Comparison of ENCODE assay signal across 31 cellular contexts in the genomic region with DNA sequence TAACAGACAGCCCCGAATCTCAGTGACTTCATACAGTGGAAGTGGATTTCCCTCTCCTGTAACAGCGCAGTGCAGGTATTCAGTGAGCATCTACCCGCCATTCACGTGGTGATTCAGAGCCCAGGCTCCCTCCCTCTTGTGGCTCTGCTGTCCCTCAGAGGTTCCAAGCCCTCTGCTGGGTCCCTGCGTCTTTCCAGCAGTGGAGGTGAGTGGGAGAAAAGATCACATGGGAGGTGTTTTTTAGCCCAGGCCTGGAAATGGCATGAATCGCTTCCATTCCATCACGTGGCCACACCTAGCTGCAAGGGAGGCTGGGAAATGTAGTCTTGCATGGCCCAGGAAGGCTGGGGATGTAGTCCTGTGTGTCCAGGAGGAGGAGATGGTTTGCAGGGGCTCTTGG.
"Had no signal": no experiment of that assay in that cellular context is flagged by ENCODE, and none has a peak within 500 bp of the region (broad histone marks: within the 10 kb centered on the region; RNA-seq: fewer than 3 reads in every experiment).

No MANE protein-coding gene starts in this region.

- H3K4me3 Mint-ChIP-seq: activated CD4-positive, alpha-beta memory T cell treated with anti-CD3 and anti-CD28 coated beads, Interleukin-2, amount 10 ng/mL, durations not matched to agents 7 days and 5 days; activated CD4-positive, alpha-beta T cell treated with anti-CD3 and anti-CD28 coated beads, Interleukin-2, amount 10 ng/mL, durations not matched to agents 7 days and 5 days; activated naive CD8-positive, alpha-beta T cell treated with anti-CD3 and anti-CD28 coated beads, Interleukin-2, amount 50 U/mL, for 24 hours; activated T-cell treated with anti-CD3 and anti-CD28 coated beads, Interleukin-2, amount 50 U/mL, for 4 hours; activated T-helper 17 cell treated with anti-CD3 and anti-CD28 coated beads, Interleukin-2, amount 50 U/mL, for 72 hours; dendritic cell treated with granulocyte-macrophage colony-stimulating factor and Interleukin-4, amounts not matched to agents 40 ng/mL and 50 ng/mL, for 4 days; endodermal cell; mesothelial cell of epicardium; nephron progenitor cell; T-helper 1 cell treated with Interleukin-12 subunit alpha and Interleukin-12 subunit beta and Interleukin-4 antibody, amounts not matched to agents 30 μg/mL and 1 μg/mL, for 36 hours had no signal

- H3K4me1 Mint-ChIP-seq: activated CD4-positive, alpha-beta memory T cell treated with anti-CD3 and anti-CD28 coated beads, Interleukin-2, amount 10 ng/mL, durations not matched to agents 7 days and 5 days; activated CD4-positive, alpha-beta T cell treated with anti-CD3 and anti-CD28 coated beads, Interleukin-2, amount 10 ng/mL, durations not matched to agents 7 days and 5 days; endodermal cell; mesothelial cell of epicardium had no signal

- H3K27ac Mint-ChIP-seq: activated CD4-positive, alpha-beta memory T cell treated with anti-CD3 and anti-CD28 coated beads, Interleukin-2, amount 10 ng/mL, durations not matched to agents 7 days and 5 days; activated CD4-positive, alpha-beta T cell treated with anti-CD3 and anti-CD28 coated beads, Interleukin-2, amount 10 ng/mL, durations not matched to agents 7 days and 5 days; activated naive CD8-positive, alpha-beta T cell treated with anti-CD3 and anti-CD28 coated beads, Interleukin-2, amount 50 U/mL, for 24 hours; activated T-helper 17 cell treated with anti-CD3 and anti-CD28 coated beads, Interleukin-2, amount 50 U/mL, for 72 hours; dendritic cell treated with granulocyte-macrophage colony-stimulating factor and Interleukin-4, amounts not matched to agents 40 ng/mL and 50 ng/mL, for 4 days; endodermal cell; mesothelial cell of epicardium; nephron progenitor cell; progenitor cell of endocrine pancreas; T-helper 1 cell treated with Interleukin-12 subunit alpha and Interleukin-12 subunit beta and Interleukin-4 antibody, amounts not matched to agents 30 μg/mL and 1 μg/mL, for 36 hours had no signal

- H3K27me3 Mint-ChIP-seq: activated CD4-positive, alpha-beta memory T cell treated with anti-CD3 and anti-CD28 coated beads, Interleukin-2, amount 10 ng/mL, durations not matched to agents 7 days and 5 days; activated CD4-positive, alpha-beta T cell treated with anti-CD3 and anti-CD28 coated beads, Interleukin-2, amount 10 ng/mL, durations not matched to agents 7 days and 5 days; activated naive CD8-positive, alpha-beta T cell treated with anti-CD3 and anti-CD28 coated beads, Interleukin-2, amount 50 U/mL, for 24 hours; activated T-helper 17 cell treated with anti-CD3 and anti-CD28 coated beads, Interleukin-2, amount 50 U/mL, for 72 hours; dendritic cell treated with granulocyte-macrophage colony-stimulating factor and Interleukin-4, amounts not matched to agents 40 ng/mL and 50 ng/mL, for 4 days; naive B cell; progenitor cell of endocrine pancreas had no signal

- H3K9me3 Mint-ChIP-seq: activated naive CD8-positive, alpha-beta T cell treated with anti-CD3 and anti-CD28 coated beads, Interleukin-2, amount 50 U/mL, for 24 hours; activated T-cell treated with anti-CD3 and anti-CD28 coated beads, Interleukin-2, amount 50 U/mL, for 4 hours; activated T-helper 17 cell treated with anti-CD3 and anti-CD28 coated beads, Interleukin-2, amount 50 U/mL, for 72 hours; dendritic cell treated with granulocyte-macrophage colony-stimulating factor and Interleukin-4, amounts not matched to agents 40 ng/mL and 50 ng/mL, for 4 days had no signal

- DNase-seq: activated CD4-positive, alpha-beta memory T cell treated with anti-CD3 and anti-CD28 coated beads, Interleukin-2, amount 10 ng/mL, durations not matched to agents 7 days and 5 days; activated CD4-positive, alpha-beta T cell treated with anti-CD3 and anti-CD28 coated beads for 1 hour; activated CD4-positive, alpha-beta T cell treated with anti-CD3 and anti-CD28 coated beads, Interleukin-2, amount 10 ng/mL, durations not matched to agents 7 days and 5 days; activated CD8-positive, alpha-beta memory T cell treated with anti-CD3 and anti-CD28 coated beads, Interleukin-2, amount 50 U/mL, for 48 hours; activated gamma-delta T cell treated with Interleukin-2 at 50 U/mL for 16 hours; activated naive CD4-positive, alpha-beta T cell treated with anti-CD3 and anti-CD28 coated beads, Interleukin-2, amount 50 U/mL, for 16 hours; activated naive CD8-positive, alpha-beta T cell treated with anti-CD3 and anti-CD28 coated beads, Interleukin-2, amount 50 U/mL, for 24 hours; activated T-cell treated with anti-CD3 and anti-CD28 coated beads, Interleukin-2, amount 50 U/mL, for 4 hours; amygdala; central memory CD4-positive, alpha-beta T cell; endodermal cell; heart left ventricle; hypothalamus; kidney glomerular epithelial cell; left lung; naive B cell; nephron progenitor cell; retina; stimulated activated naive CD4-positive, alpha-beta T cell; T-helper 9 cell; tibial artery; upper lobe of right lung had no signal

- H3K27ac ChIP-seq: esophagus muscularis mucosa, foreskin keratinocyte, heart left ventricle, left lung, neutrophil, suprapubic skin, tibial artery, upper lobe of right lung had no signal

- H3K4me3 ChIP-seq: esophagus muscularis mucosa, heart left ventricle, left lung, suprapubic skin, tibial artery, upper lobe of right lung had no signal

- H3K27me3 ChIP-seq: esophagus muscularis mucosa, foreskin keratinocyte, heart left ventricle, left lung, neutrophil, suprapubic skin, tibial artery, upper lobe of right lung had no signal
